ENCODE assay signal across 15 cellular contexts in the genomic region with DNA sequence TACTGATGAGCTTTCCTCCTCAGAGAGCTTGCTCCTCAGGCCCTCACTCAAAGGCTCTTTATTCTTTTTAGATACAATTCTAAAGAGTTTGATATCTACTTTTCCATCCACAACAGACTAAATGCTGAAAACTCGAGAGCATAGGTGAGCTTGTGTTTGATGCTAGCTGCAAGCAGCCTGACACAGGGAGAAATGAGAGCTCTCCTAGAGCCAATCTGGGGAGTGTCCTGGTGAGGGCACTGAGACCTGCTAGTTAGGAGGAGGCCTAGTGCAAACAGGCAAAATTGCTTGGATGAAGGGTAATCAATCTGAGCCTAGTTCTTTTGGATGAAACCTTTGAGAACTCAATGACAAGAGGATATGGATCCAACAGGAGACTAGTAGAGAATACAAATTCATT.
A peak's percentile ranks its signal among the peaks of the same experiment; 100 is the strongest.
DNase-seq lines count a peak whose midpoint lies in the region; ATAC-seq and TF ChIP-seq lines count a peak whose summit lies in the region.
"Had no signal": no experiment of that assay in that cellular context is flagged by ENCODE, and none has a peak within 500 bp of the region (broad histone marks: within the 10 kb centered on the region; RNA-seq: fewer than 3 reads in every experiment).

No MANE protein-coding gene starts in this region.

- H3K79me2 ChIP-seq in GM23338 (replicated peaks; ENCODE audit: insufficient read depth), result no peaks in the 10 kb centered on the region

- H3K36me3 ChIP-seq in GM23338 (ENCODE audit: insufficient read depth) (no peaks in the 10 kb centered on the region), gastrocnemius medialis (no peaks in the 10 kb centered on the region)
- H3K36me3 ChIP-seq: BLaER1, HAP-1, SJCRH30 had no signal

- DNase-seq in GM23338 (ENCODE audit: low spot score) (no peak), NCI-H146 treated with DMSO at 0.1 percent for 48 hours (lab: John Stamatoyannopoulos, UW; ENCODE audit: unreplicated experiment) (peak; percentile 75), globus pallidus (ENCODE audit: low spot score) (peak; percentile 70), gastrocnemius medialis (no peak), UCSD-AML1 (lab: John Stamatoyannopoulos, UW; ENCODE audit: unreplicated experiment) (no peak), AG08395 (ENCODE audit: low spot score) (no peak)
- DNase-seq: activated CD4-positive, alpha-beta T cell treated with anti-CD3 and anti-CD28 coated beads for 1 hour; Kasumi-1; NCI-H524 treated with DMSO at 0.1 percent for 48 hours; SJCRH30; stimulated activated CD4-positive, alpha-beta T cell treated with anti-CD3 and anti-CD28 coated beads, Interleukin-2, amount 100 ng/mL, for 24 hours; testis had no signal

- H3K4me1 Mint-ChIP-seq in GM23338, result no peaks in the 10 kb centered on the region

- H3K27me3 ChIP-seq in GM23338 (ENCODE audit: insufficient read depth) (no peaks in the 10 kb centered on the region), gastrocnemius medialis (no peaks in the 10 kb centered on the region)
- H3K27me3 ChIP-seq: BLaER1, SJCRH30, testis had no signal

- no peak overlapping the region for H3K4me3 ChIP-seq in GM23338
- no peak overlapping the region for H3K4me3 ChIP-seq in gastrocnemius medialis
- H3K4me3 ChIP-seq: BLaER1, HAP-1, SJCRH30, testis had no signal

- in situ Hi-C loops in gastrocnemius medialis (cut with MboI; ENCODE audit: low sequenced_read_pairs in 4 of 4), result loop anchor here in 3 of 4 donors (25.0 kb wide), 3 partner anchors 241 to 841 kb away; no protein-coding TSS in a partner anchor

- no peaks in the 10 kb centered on the region for H3K9me3 ChIP-seq in gastrocnemius medialis
- H3K9me3 ChIP-seq: BLaER1, HAP-1, SJCRH30, testis had no signal

- no peaks in the 10 kb centered on the region for H3K36me3 Mint-ChIP-seq in GM23338 (ENCODE audit: low read depth)

- H3K9me3 Mint-ChIP-seq in GM23338, result no peaks in the 10 kb centered on the region

- H3F3A ChIP-seq in GM23338 (replicated peaks; ENCODE audit: low read depth), result no peaks in the 10 kb centered on the region

- H3K4me1 ChIP-seq in GM23338 (ENCODE audit: insufficient read depth) (no peaks in the 10 kb centered on the region), gastrocnemius medialis (peaks cover 33 to 34% of the 10 kb centered on the region in 2 donors)
- H3K4me1 ChIP-seq: BLaER1 had no signal

- no peak overlapping the region for H3K4me3 Mint-ChIP-seq in GM23338

- no peaks in the 10 kb centered on the region for H4K20me1 ChIP-seq in GM23338 (replicated peaks; ENCODE audit: insufficient read depth)
- H4K20me1 ChIP-seq: BLaER1 had no signal

- H2AFZ ChIP-seq in GM23338, result 0 out of 2 replicates have a peak overlapping the region, but pooled peaks have one; percentile 36

- H3K4me2 ChIP-seq in GM23338, result no peak overlapping the region
- H3K4me2 ChIP-seq: BLaER1 had no signal

- H3K27ac Mint-ChIP-seq in GM23338, result no peak overlapping the region

- TF ChIP-seq CTCF in GM23338 (conservative IDR thresholded peaks at IDR 0.05; ENCODE audit: low read depth in 2 of 2), result peak in 1 of 2 experiments; percentile 14; a peak in 1 of 4 replicates
- TF ChIP-seq CTCF in gastrocnemius medialis (IDR thresholded peaks at IDR 0.05 in 4 of 5, conservative IDR thresholded peaks at IDR 0.05 in 1 of 5), result no peak

- TF ChIP-seq POLR2A in gastrocnemius medialis (IDR thresholded peaks at IDR 0.05), result no peak

- ATAC-seq in GM23338, result peak; percentile 62
- no peak for ATAC-seq in gastrocnemius medialis
- no peak for ATAC-seq in HG03354 (IDR thresholded peaks at IDR 0.05; ENCODE audit: poor library complexity, severe bottlenecking, unreplicated experiment)

- H3K9me2 ChIP-seq in GM23338 (ENCODE audit: insufficient read depth), result no peaks in the 10 kb centered on the region

- no peak overlapping the region for H3K27ac ChIP-seq in GM23338 (ENCODE audit: low read depth)
- H3K27ac ChIP-seq in gastrocnemius medialis, result peak overlapping the region in 3 of 4 donors; percentile 7 to 65 (median 30)
- H3K27ac ChIP-seq: BLaER1, SJCRH30, testis had no signal

- intact Hi-C loops in gastrocnemius medialis (cut with DNase I; ENCODE audit: low total_unique reads), result loop anchor here (5.0 kb wide), 1 partner anchor 56 kb away; no protein-coding TSS in a partner anchor

- H3K27me3 Mint-ChIP-seq in GM23338 (ENCODE audit: insufficient read depth, low read depth, poor library complexity), result no peaks in the 10 kb centered on the region

TF ChIP-seq in GM23338, 12 proteins besides CTCF, POLR2A, EP300 and RAD21 (continues in another document):
- TF ChIP-seq, protein P1, sequence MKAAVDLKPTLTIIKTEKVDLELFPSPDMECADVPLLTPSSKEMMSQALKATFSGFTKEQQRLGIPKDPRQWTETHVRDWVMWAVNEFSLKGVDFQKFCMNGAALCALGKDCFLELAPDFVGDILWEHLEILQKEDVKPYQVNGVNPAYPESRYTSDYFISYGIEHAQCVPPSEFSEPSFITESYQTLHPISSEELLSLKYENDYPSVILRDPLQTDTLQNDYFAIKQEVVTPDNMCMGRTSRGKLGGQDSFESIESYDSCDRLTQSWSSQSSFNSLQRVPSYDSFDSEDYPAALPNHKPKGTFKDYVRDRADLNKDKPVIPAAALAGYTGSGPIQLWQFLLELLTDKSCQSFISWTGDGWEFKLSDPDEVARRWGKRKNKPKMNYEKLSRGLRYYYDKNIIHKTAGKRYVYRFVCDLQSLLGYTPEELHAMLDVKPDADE (IDR thresholded peaks at IDR 0.05), result no peak
- TF ChIP-seq POLR2AphosphoS5 (IDR thresholded peaks at IDR 0.05; ENCODE audit: low read depth) (no peak), NANOG (IDR thresholded peaks at IDR 0.05; ENCODE audit: borderline replicate concordance) (no peak), STAT1 (IDR thresholded peaks at IDR 0.05; ENCODE audit: unreplicated experiment) (no peak), CREB1 (CRISPR knock-in tag; IDR thresholded peaks at IDR 0.05; ENCODE audit: low read depth) (no peak), EZH2phosphoT487 (IDR thresholded peaks at IDR 0.05; ENCODE audit: unreplicated experiment) (no peak), JUNB (IDR thresholded peaks at IDR 0.05; ENCODE audit: unreplicated experiment) (no peak), ZNF331 (CRISPR knock-in tag; IDR thresholded peaks at IDR 0.05; ENCODE audit: low read depth) (no peak), EZH2 (IDR thresholded peaks at IDR 0.05; ENCODE audit: low read depth, unreplicated experiment) (no peak), ZNF114 (CRISPR knock-in tag; IDR thresholded peaks at IDR 0.05) (no peak)
- TF ChIP-seq, protein P2, sequence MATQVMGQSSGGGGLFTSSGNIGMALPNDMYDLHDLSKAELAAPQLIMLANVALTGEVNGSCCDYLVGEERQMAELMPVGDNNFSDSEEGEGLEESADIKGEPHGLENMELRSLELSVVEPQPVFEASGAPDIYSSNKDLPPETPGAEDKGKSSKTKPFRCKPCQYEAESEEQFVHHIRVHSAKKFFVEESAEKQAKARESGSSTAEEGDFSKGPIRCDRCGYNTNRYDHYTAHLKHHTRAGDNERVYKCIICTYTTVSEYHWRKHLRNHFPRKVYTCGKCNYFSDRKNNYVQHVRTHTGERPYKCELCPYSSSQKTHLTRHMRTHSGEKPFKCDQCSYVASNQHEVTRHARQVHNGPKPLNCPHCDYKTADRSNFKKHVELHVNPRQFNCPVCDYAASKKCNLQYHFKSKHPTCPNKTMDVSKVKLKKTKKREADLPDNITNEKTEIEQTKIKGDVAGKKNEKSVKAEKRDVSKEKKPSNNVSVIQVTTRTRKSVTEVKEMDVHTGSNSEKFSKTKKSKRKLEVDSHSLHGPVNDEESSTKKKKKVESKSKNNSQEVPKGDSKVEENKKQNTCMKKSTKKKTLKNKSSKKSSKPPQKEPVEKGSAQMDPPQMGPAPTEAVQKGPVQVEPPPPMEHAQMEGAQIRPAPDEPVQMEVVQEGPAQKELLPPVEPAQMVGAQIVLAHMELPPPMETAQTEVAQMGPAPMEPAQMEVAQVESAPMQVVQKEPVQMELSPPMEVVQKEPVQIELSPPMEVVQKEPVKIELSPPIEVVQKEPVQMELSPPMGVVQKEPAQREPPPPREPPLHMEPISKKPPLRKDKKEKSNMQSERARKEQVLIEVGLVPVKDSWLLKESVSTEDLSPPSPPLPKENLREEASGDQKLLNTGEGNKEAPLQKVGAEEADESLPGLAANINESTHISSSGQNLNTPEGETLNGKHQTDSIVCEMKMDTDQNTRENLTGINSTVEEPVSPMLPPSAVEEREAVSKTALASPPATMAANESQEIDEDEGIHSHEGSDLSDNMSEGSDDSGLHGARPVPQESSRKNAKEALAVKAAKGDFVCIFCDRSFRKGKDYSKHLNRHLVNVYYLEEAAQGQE (IDR thresholded peaks at IDR 0.05; ENCODE audit: unreplicated experiment), result no peak

Comparison
In these comparisons a context has a peak if more than half of its experiments do, and no peak if none do; other contexts are left out.
1. DNase-seq: peak in NCI-H146 treated with DMSO at 0.1 percent for 48 hours (single experiment) and globus pallidus (single experiment); none in GM23338 (single experiment), gastrocnemius medialis (0 of 2), UCSD-AML1 (single experiment) and AG08395 (single experiment).